In genomic region chr9:132546148-132547051, GRCh38 we compare ENCODE assay signal across 8 cellular contexts. TPM values are rescaled to one million over a fixed set of nuclear protein-coding genes. Genes with fewer than 3 reads are reported as not detected.
DNase-seq lines count a peak whose midpoint lies in the region; ATAC-seq and TF ChIP-seq lines count a peak whose summit lies in the region.

No MANE protein-coding gene starts in this region.

- no peaks in the 10 kb centered on the region for H3K9me3 ChIP-seq in iPS-18c (ENCODE audit: control insufficient read depth, insufficient read depth, low read length)

- ATAC-seq in WTC11: peak; percentile 70
- ATAC-seq in HG02571 (IDR thresholded peaks at IDR 0.05; ENCODE audit: unreplicated experiment): no peak
- ATAC-seq in GM21515 (IDR thresholded peaks at IDR 0.05; ENCODE audit: unreplicated experiment): no peak

- no peak overlapping the region for H3K27ac Mint-ChIP-seq in WTC11

- H3K4me1 Mint-ChIP-seq in WTC11: peaks cover 24% of the 10 kb centered on the region

- peak overlapping the region; percentile 66 for H3K4me3 Mint-ChIP-seq in WTC11

- peak overlapping the region; percentile 34; the same call in 1 of the 2 replicates for H3K4me3 ChIP-seq in iPS-18c (ENCODE audit: insufficient read depth, low read depth, low read length)

- CTCF ChIA-PET in WTC11 (lab: Charles Lee): interaction anchor here (0.6 to 3.1 kb wide), 53 partner anchors 9 to 1500 kb away, joined by 3 to 63 read pairs (median 4); partner anchors contain the start of genes CFAP77, DDX31, SETX and SPACA9

- POLR2A ChIA-PET in WTC11 (lab: Charles Lee): no interaction called here

- no peaks in the 10 kb centered on the region for H3K36me3 Mint-ChIP-seq in WTC11

- DNase-seq in AG20443 (ENCODE audit: low spot score) (peak; percentile 50), WTC11 (ENCODE audit: low spot score) (peak; percentile 78), SIG-M5 treated with dmso at 0.1 percent for 504 hours (lab: John Stamatoyannopoulos, UW; ENCODE audit: unreplicated experiment) (no peak), NCI-H226 (no peak)

- peak; percentile 30 for TF ChIP-seq CTCF in LNCAP (IDR thresholded peaks at IDR 0.05)
- TF ChIP-seq CTCF in WTC11 (IDR thresholded peaks at IDR 0.05): peak; percentile 45

- H3K9me3 Mint-ChIP-seq in WTC11: no peaks in the 10 kb centered on the region

- H3K27me3 Mint-ChIP-seq in WTC11 (ENCODE audit: low read depth): no peaks in the 10 kb centered on the region

TF ChIP-seq in WTC11, 78 proteins besides CTCF, POLR2A, EP300 and RAD21:
- TF ChIP-seq TEAD4 (CRISPR knock-in tag; IDR thresholded peaks at IDR 0.05) (no peak), NFE2L1 (CRISPR knock-in tag; IDR thresholded peaks at IDR 0.05) (no peak), SP1 (CRISPR knock-in tag; conservative IDR thresholded peaks at IDR 0.05) (no peak), ZNF232 (CRISPR knock-in tag; IDR thresholded peaks at IDR 0.05) (no peak), TEAD1 (CRISPR knock-in tag; IDR thresholded peaks at IDR 0.05) (no peak), NFYB (CRISPR knock-in tag; conservative IDR thresholded peaks at IDR 0.05; ENCODE audit: low read depth) (no peak), ETV6 (CRISPR knock-in tag; IDR thresholded peaks at IDR 0.05) (no peak), USF1 (CRISPR knock-in tag; IDR thresholded peaks at IDR 0.05) (peak; percentile 71), USF2 (CRISPR knock-in tag; IDR thresholded peaks at IDR 0.05) (peak; percentile 79), ERG (CRISPR knock-in tag; IDR thresholded peaks at IDR 0.05) (no peak), ZBTB21 (CRISPR knock-in tag; IDR thresholded peaks at IDR 0.05; ENCODE audit: borderline replicate concordance) (no peak), ZNF423 (CRISPR knock-in tag; IDR thresholded peaks at IDR 0.05) (peak; percentile 49; the same call in 1 of the 2 replicates), MAX (CRISPR knock-in tag; IDR thresholded peaks at IDR 0.05) (peak; percentile 17; the same call in 1 of the 2 replicates), ATF3 (CRISPR knock-in tag; conservative IDR thresholded peaks at IDR 0.05) (no peak)
TF ChIP-seq in WTC11: peak in this region for 4.

RNA-seq across cellular contexts. Expression of gene BARHL1, which starts 36.0 kb away (rescaled TPM):
- total RNA-seq in WTC11 (2021): 0.15 to 0.16 TPM in 2 of 3 replicates, not detected in the other

Comparison
In these comparisons a context has a peak if more than half of its experiments do, and no peak if none do; other contexts are left out.
1. DNase-seq: peak in AG20443 (single experiment) and WTC11 (single experiment); none in SIG-M5 treated with dmso at 0.1 percent for 504 hours (single experiment) and NCI-H226 (single experiment).